ENCODE assay signal across 21 cellular contexts in genomic region chr2:176514805-176515500, GRCh38.
"Had no signal": no experiment of that assay in that cellular context is flagged by ENCODE, and none has a peak within 500 bp of the region (broad histone marks: within the 10 kb centered on the region; RNA-seq: fewer than 3 reads in every experiment).

No MANE protein-coding gene starts in this region.

- H3K9me3 Mint-ChIP-seq: activated CD4-positive, alpha-beta memory T cell treated with anti-CD3 and anti-CD28 coated beads for 36 hours; activated naive CD8-positive, alpha-beta T cell treated with anti-CD3 and anti-CD28 coated beads for 36 hours; memory B cell; natural killer cell; T-helper 2 cell treated with Interferon-gamma antibody and Interleukin-4, amounts not matched to agents 5 μg/mL and 100 μg/mL, for 36 hours had no signal

- H3K9me3 ChIP-seq: colonic mucosa, prostate gland, right lobe of liver, spleen, transverse colon had no signal

- H3K36me3 ChIP-seq: cardiac muscle cell, colonic mucosa, prostate gland, right lobe of liver, spleen, transverse colon had no signal

- H3K27ac Mint-ChIP-seq: activated CD4-positive, alpha-beta memory T cell treated with anti-CD3 and anti-CD28 coated beads for 36 hours; activated naive CD8-positive, alpha-beta T cell treated with anti-CD3 and anti-CD28 coated beads for 36 hours; memory B cell; natural killer cell; T-helper 2 cell treated with Interferon-gamma antibody and Interleukin-4, amounts not matched to agents 5 μg/mL and 100 μg/mL, for 36 hours had no signal

- H3K27me3 ChIP-seq: colonic mucosa, right lobe of liver, transverse colon had no signal

- ATAC-seq: left lobe of liver, natural killer cell, right lobe of liver had no signal

- DNase-seq: activated CD4-positive, alpha-beta memory T cell treated with anti-CD3 and anti-CD28 coated beads for 36 hours; activated gamma-delta T cell treated with Interleukin-2 at 50 U/mL for 16 hours; activated naive CD8-positive, alpha-beta T cell treated with anti-CD3 and anti-CD28 coated beads for 36 hours; activated T-cell treated with anti-CD3 and anti-CD28 coated beads, Interleukin-2, amount 50 U/mL, for 48 hours; colonic mucosa; effector CD4-positive, alpha-beta T cell; glutamatergic neuron; natural killer cell; nucleus accumbens; right lobe of liver; spleen; stimulated activated CD4-positive, alpha-beta T cell treated with anti-CD3 and anti-CD28 coated beads, Interleukin-2, amount 100 ng/mL, for 24 hours; stimulated activated naive CD4-positive, alpha-beta T cell; substantia nigra; SW 1271; transverse colon had no signal

- H3K4me3 ChIP-seq: cardiac muscle cell, colonic mucosa, prostate gland, right lobe of liver, spleen, transverse colon had no signal

- H3K4me3 Mint-ChIP-seq: activated CD4-positive, alpha-beta memory T cell treated with anti-CD3 and anti-CD28 coated beads for 36 hours; activated naive CD8-positive, alpha-beta T cell treated with anti-CD3 and anti-CD28 coated beads for 36 hours; memory B cell; T-helper 2 cell treated with Interferon-gamma antibody and Interleukin-4, amounts not matched to agents 5 μg/mL and 100 μg/mL, for 36 hours had no signal

- H3K27me3 Mint-ChIP-seq: activated naive CD8-positive, alpha-beta T cell treated with anti-CD3 and anti-CD28 coated beads for 36 hours had no signal

- H3K27ac ChIP-seq: cardiac muscle cell, colonic mucosa, prostate gland, right lobe of liver, spleen, transverse colon had no signal

- H3K4me1 ChIP-seq: colonic mucosa, prostate gland, right lobe of liver, transverse colon had no signal

- H3K36me3 Mint-ChIP-seq: activated CD4-positive, alpha-beta memory T cell treated with anti-CD3 and anti-CD28 coated beads for 36 hours; activated naive CD8-positive, alpha-beta T cell treated with anti-CD3 and anti-CD28 coated beads for 36 hours; memory B cell; natural killer cell had no signal
